24 cellular contexts compared by ENCODE assay signal in genomic region chr2:146496248-146496647, GRCh38.
"Had no signal": no experiment of that assay in that cellular context is flagged by ENCODE, and none has a peak within 500 bp of the region (broad histone marks: within the 10 kb centered on the region; RNA-seq: fewer than 3 reads in every experiment).

No MANE protein-coding gene starts in this region.

- H3K27ac Mint-ChIP-seq: memory B cell; natural killer cell; stimulated activated naive B cell treated with anti-CD40 and anti-IgM and Interleukin-4, amounts not matched to agents 10 μg/mL and 1 μg/mL and 100 μg/mL, for 72 hours; stimulated activated naive CD8-positive, alpha-beta T cell treated with anti-CD3 and anti-CD28 coated beads, Interleukin-15, Interleukin-2, amounts not matched to agents 100 ng/mL and 50 ng/mL, for 24 hours had no signal

- DNase-seq: dermis blood vessel endothelial cell; effector memory CD4-positive, alpha-beta T cell; esophagus squamous epithelium; foreskin melanocyte; head of caudate nucleus; natural killer cell; occipital lobe; ovary; posterior cingulate gyrus; psoas muscle; right cardiac atrium; sigmoid colon; spleen; stimulated activated CD4-positive, alpha-beta T cell treated with anti-CD3 and anti-CD28 coated beads, Interleukin-4, amount 100 ng/mL, for 4 hours; stimulated activated naive B cell treated with anti-CD40 and anti-IgM and Interleukin-4, amounts not matched to agents 10 μg/mL and 1 μg/mL and 100 μg/mL, for 72 hours; upper lobe of right lung; uterus had no signal

- H3K27me3 Mint-ChIP-seq: memory B cell; stimulated activated naive B cell treated with anti-CD40 and anti-IgM and Interleukin-4, amounts not matched to agents 10 μg/mL and 1 μg/mL and 100 μg/mL, for 72 hours; stimulated activated naive CD8-positive, alpha-beta T cell treated with anti-CD3 and anti-CD28 coated beads, Interleukin-15, Interleukin-2, amounts not matched to agents 100 ng/mL and 50 ng/mL, for 24 hours had no signal

- H3K4me3 ChIP-seq: coronary artery, esophagus squamous epithelium, lung, ovary, psoas muscle, sigmoid colon, spleen, thoracic aorta, tibial nerve, upper lobe of right lung, uterus had no signal

- H3K27ac ChIP-seq: coronary artery, esophagus squamous epithelium, ovary, psoas muscle, sigmoid colon, spleen, thoracic aorta, tibial nerve, upper lobe of right lung, uterus had no signal

- ATAC-seq: left lobe of liver; natural killer cell; psoas muscle; right cardiac atrium; stimulated activated naive B cell treated with anti-CD40 and anti-IgM and Interleukin-4, amounts not matched to agents 10 μg/mL and 1 μg/mL and 100 μg/mL, for 72 hours; upper lobe of right lung had no signal

- H3K4me1 Mint-ChIP-seq: memory B cell; natural killer cell; stimulated activated naive B cell treated with anti-CD40 and anti-IgM and Interleukin-4, amounts not matched to agents 10 μg/mL and 1 μg/mL and 100 μg/mL, for 72 hours had no signal

- H3K4me3 Mint-ChIP-seq: memory B cell; natural killer cell; stimulated activated naive B cell treated with anti-CD40 and anti-IgM and Interleukin-4, amounts not matched to agents 10 μg/mL and 1 μg/mL and 100 μg/mL, for 72 hours; stimulated activated naive CD8-positive, alpha-beta T cell treated with anti-CD3 and anti-CD28 coated beads, Interleukin-15, Interleukin-2, amounts not matched to agents 100 ng/mL and 50 ng/mL, for 24 hours had no signal

- H3K4me1 ChIP-seq: esophagus squamous epithelium, psoas muscle, sigmoid colon, spleen, tibial nerve, upper lobe of right lung, uterus had no signal

- H3K27me3 ChIP-seq: esophagus squamous epithelium, ovary, sigmoid colon, spleen, tibial nerve, upper lobe of right lung, uterus had no signal

- H3K9me3 ChIP-seq: ovary, psoas muscle, thoracic aorta, tibial nerve, upper lobe of right lung, uterus had no signal

- H3K36me3 Mint-ChIP-seq: memory B cell; natural killer cell; stimulated activated naive B cell treated with anti-CD40 and anti-IgM and Interleukin-4, amounts not matched to agents 10 μg/mL and 1 μg/mL and 100 μg/mL, for 72 hours had no signal

- H3K36me3 ChIP-seq: esophagus squamous epithelium, ovary, sigmoid colon, spleen, thoracic aorta, tibial nerve, upper lobe of right lung, uterus had no signal
